In genomic region chr4:169485791-169486742, GRCh38 we compare ENCODE assay signal across 8 cellular contexts.
DNase-seq lines count a peak whose midpoint lies in the region; ATAC-seq and TF ChIP-seq lines count a peak whose summit lies in the region.

No MANE protein-coding gene starts in this region.

- intact Hi-C loops in esophagus muscularis mucosa (cut with DNase I): loop anchor here (5.0 to 10.0 kb wide), 3 partner anchors 214 to 561 kb away; partner anchors contain the start of genes CBR4 and SH3RF1
- intact Hi-C loops in naive thymus-derived CD4-positive, alpha-beta T cell (cut with micrococcal nuclease): loop anchor here (1.0 to 5.0 kb wide), 10 partner anchors 75 to 1304 kb away; partner anchors contain the start of genes CBR4 (in 1 of the 2) and SH3RF1 (in 1 of the 2)

- H3K27ac Mint-ChIP-seq in GM23338: no peak overlapping the region
- H3K27ac Mint-ChIP-seq in naive thymus-derived CD4-positive, alpha-beta T cell: no peak overlapping the region

- H4K20me1 ChIP-seq in GM23338 (replicated peaks; ENCODE audit: insufficient read depth) (no peaks in the 10 kb centered on the region), Loucy (ENCODE audit: insufficient read depth, low read length, poor library complexity, severe bottlenecking) (no peaks in the 10 kb centered on the region)

- TF ChIP-seq CTCF in GM23338 (conservative IDR thresholded peaks at IDR 0.05; ENCODE audit: low read depth in 2 of 2) (peak; percentile 62 to 81), Loucy (conservative IDR thresholded peaks at IDR 0.05; ENCODE audit: low read length) (peak; percentile 74), esophagus muscularis mucosa (IDR thresholded peaks at IDR 0.05) (peak; percentile 47 to 50 (median 48))

- no peaks in the 10 kb centered on the region for H3K4me1 ChIP-seq in GM23338 (ENCODE audit: insufficient read depth)
- no peaks in the 10 kb centered on the region for H3K4me1 ChIP-seq in Loucy (ENCODE audit: insufficient read depth, low read length, poor library complexity, severe bottlenecking)
- H3K4me1 ChIP-seq in esophagus muscularis mucosa: no peaks in the 10 kb centered on the region
- H3K4me1 ChIP-seq in naive thymus-derived CD4-positive, alpha-beta T cell (ENCODE audit: control insufficient read depth in 2 of 2, insufficient read depth in 2 of 2, low read length in 2 of 2): no peaks in the 10 kb centered on the region

- no peaks in the 10 kb centered on the region for H3K79me2 ChIP-seq in GM23338 (replicated peaks; ENCODE audit: insufficient read depth)
- no peaks in the 10 kb centered on the region for H3K79me2 ChIP-seq in Loucy (ENCODE audit: insufficient read depth, low read length)

- no peak overlapping the region for H3K4me3 Mint-ChIP-seq in GM23338
- H3K4me3 Mint-ChIP-seq in naive thymus-derived CD4-positive, alpha-beta T cell: no peak overlapping the region

- CTCF ChIA-PET in naive thymus-derived CD4-positive, alpha-beta T cell (lab: Charles Lee): interaction anchor here (0.7 to 1.7 kb wide), 3 partner anchors 560 to 712 kb away, joined by 3 to 19 read pairs (median 3); no protein-coding TSS in a partner anchor

- H3K9me3 ChIP-seq in Loucy (ENCODE audit: insufficient read depth, low read depth, low read length) (no peaks in the 10 kb centered on the region), esophagus muscularis mucosa (peaks cover 0 to 14% (median under 1%) of the 10 kb centered on the region in 4 donors)
- no peaks in the 10 kb centered on the region for H3K9me3 ChIP-seq in naive thymus-derived CD4-positive, alpha-beta T cell (ENCODE audit: control insufficient read depth in 2 of 3, low read length in 3 of 3)

- POLR2A ChIA-PET in naive thymus-derived CD4-positive, alpha-beta T cell (lab: Charles Lee): no interaction called here

- no peak overlapping the region for H3K27ac ChIP-seq in GM23338 (ENCODE audit: low read depth)
- H3K27ac ChIP-seq in esophagus muscularis mucosa (replicated peaks in 1 of 4): no peak overlapping the region
- H3K27ac ChIP-seq in naive thymus-derived CD4-positive, alpha-beta T cell (ENCODE audit: low read depth, low read length): no peak overlapping the region

- no peak overlapping the region for H3K9ac ChIP-seq in Loucy (ENCODE audit: low read depth, low read length, poor library complexity, severe bottlenecking)

- no peaks in the 10 kb centered on the region for H3K27me3 Mint-ChIP-seq in GM23338 (ENCODE audit: insufficient read depth, low read depth, poor library complexity)
- H3K27me3 Mint-ChIP-seq in naive thymus-derived CD4-positive, alpha-beta T cell: no peaks in the 10 kb centered on the region

- H3K27me3 ChIP-seq in GM23338 (ENCODE audit: insufficient read depth) (no peaks in the 10 kb centered on the region), Loucy (ENCODE audit: insufficient read depth, low read length, poor library complexity, severe bottlenecking) (no peaks in the 10 kb centered on the region), esophagus muscularis mucosa (no peaks in the 10 kb centered on the region)
- no peaks in the 10 kb centered on the region for H3K27me3 ChIP-seq in naive thymus-derived CD4-positive, alpha-beta T cell (ENCODE audit: control insufficient read depth in 2 of 2, insufficient read depth in 2 of 2, low read length in 2 of 2)

- peaks cover 6% of the 10 kb centered on the region; the same call in 2 of the 3 replicates for H3K9me3 Mint-ChIP-seq in GM23338
- H3K9me3 Mint-ChIP-seq in naive thymus-derived CD4-positive, alpha-beta T cell: peaks cover 0 to under 1% (median 0%) of the 10 kb centered on the region in 11 donors

- H3F3A ChIP-seq in GM23338 (replicated peaks; ENCODE audit: low read depth) (no peaks in the 10 kb centered on the region), Loucy (ENCODE audit: low read depth) (no peaks in the 10 kb centered on the region)

- TF ChIP-seq EP300 in esophagus muscularis mucosa (IDR thresholded peaks at IDR 0.05): no peak

- no peak overlapping the region for H2AFZ ChIP-seq in GM23338
- no peak overlapping the region for H2AFZ ChIP-seq in Loucy (ENCODE audit: low read length)

- 33% methylated on average over 7 of the region's 7 CpGs for WGBS in esophagus muscularis mucosa

- DNase-seq in stimulated activated CD4-positive, alpha-beta T cell treated with anti-CD3 and anti-CD28 coated beads, Interleukin-2, amount 100 ng/mL, for 48 hours: peak; percentile 16 to 23
- DNase-seq in stimulated activated CD4-positive, alpha-beta T cell treated with anti-CD3 and anti-CD28 coated beads, Interleukin-4, amount 100 ng/mL, for 4 hours: no peak
- peak; percentile 66 for DNase-seq in GM23338 (ENCODE audit: low spot score)
- DNase-seq in SW480 (ENCODE audit: low spot score): peak; percentile 29
- DNase-seq in esophagus muscularis mucosa (ENCODE audit: extremely low spot score): no peak
- DNase-seq in naive thymus-derived CD4-positive, alpha-beta T cell: peak in 7 of 9 donors; percentile 5 to 46 (median 34)

- no peaks in the 10 kb centered on the region for H3K36me3 ChIP-seq in GM23338 (ENCODE audit: insufficient read depth)
- no peaks in the 10 kb centered on the region for H3K36me3 ChIP-seq in Loucy (ENCODE audit: insufficient read depth, low read length)
- peaks cover 0 to under 1% (median 0%) of the 10 kb centered on the region in 4 donors for H3K36me3 ChIP-seq in esophagus muscularis mucosa
- H3K36me3 ChIP-seq in naive thymus-derived CD4-positive, alpha-beta T cell (ENCODE audit: control insufficient read depth in 2 of 3, insufficient read depth in 3 of 3, low read length in 3 of 3): no peaks in the 10 kb centered on the region

- TF ChIP-seq POLR2A in esophagus muscularis mucosa (IDR thresholded peaks at IDR 0.05; ENCODE audit: low read depth): no peak

- H3K36me3 Mint-ChIP-seq in GM23338 (ENCODE audit: low read depth): peaks cover 19% of the 10 kb centered on the region
- peaks cover 2 to 29% (median 5%) of the 10 kb centered on the region in 5 donors for H3K36me3 Mint-ChIP-seq in naive thymus-derived CD4-positive, alpha-beta T cell

- no peaks in the 10 kb centered on the region for H3K9me2 ChIP-seq in GM23338 (ENCODE audit: insufficient read depth)
- no peaks in the 10 kb centered on the region for H3K9me2 ChIP-seq in Loucy (replicated peaks; ENCODE audit: low read depth, low read length)

- H3K4me3 ChIP-seq in GM23338 (no peak overlapping the region), Loucy (ENCODE audit: low read length, poor library complexity, severe bottlenecking) (no peak overlapping the region), esophagus muscularis mucosa (no peak overlapping the region)
- no peak overlapping the region for H3K4me3 ChIP-seq in naive thymus-derived CD4-positive, alpha-beta T cell (ENCODE audit: low read length)

- ATAC-seq in GM23338: peak; percentile 62
- no peak for ATAC-seq in naive thymus-derived CD4-positive, alpha-beta T cell
- ATAC-seq in HG03521 (IDR thresholded peaks at IDR 0.05; ENCODE audit: unreplicated experiment): no peak

- H3K4me2 ChIP-seq in GM23338 (no peak overlapping the region), Loucy (ENCODE audit: low read depth, low read length, poor library complexity, severe bottlenecking) (no peak overlapping the region)

- H3K4me1 Mint-ChIP-seq in GM23338: no peaks in the 10 kb centered on the region
- H3K4me1 Mint-ChIP-seq in naive thymus-derived CD4-positive, alpha-beta T cell: no peaks in the 10 kb centered on the region

TF ChIP-seq in GM23338, 12 proteins besides CTCF, POLR2A, EP300 and RAD21 (continues in another document):
- TF ChIP-seq NANOG (IDR thresholded peaks at IDR 0.05; ENCODE audit: borderline replicate concordance): no peak
- no peak for TF ChIP-seq STAT1 (IDR thresholded peaks at IDR 0.05; ENCODE audit: unreplicated experiment)
- no peak for TF ChIP-seq EZH2 (IDR thresholded peaks at IDR 0.05; ENCODE audit: low read depth, unreplicated experiment)
- TF ChIP-seq ZNF114 (CRISPR knock-in tag; IDR thresholded peaks at IDR 0.05): no peak
- TF ChIP-seq EZH2phosphoT487 (IDR thresholded peaks at IDR 0.05; ENCODE audit: unreplicated experiment): no peak
- no peak for TF ChIP-seq CREB1 (CRISPR knock-in tag; IDR thresholded peaks at IDR 0.05; ENCODE audit: low read depth)
- no peak for TF ChIP-seq REST (IDR thresholded peaks at IDR 0.05; ENCODE audit: unreplicated experiment)

Comparison
In these comparisons a context has a peak if more than half of its experiments do, and no peak if none do; other contexts are left out.
1. DNase-seq: peak in stimulated activated CD4-positive, alpha-beta T cell treated with anti-CD3 and anti-CD28 coated beads, Interleukin-2, amount 100 ng/mL, for 48 hours (2 of 2), GM23338 (single experiment), SW480 (single experiment) and naive thymus-derived CD4-positive, alpha-beta T cell (7 of 9); none in stimulated activated CD4-positive, alpha-beta T cell treated with anti-CD3 and anti-CD28 coated beads, Interleukin-4, amount 100 ng/mL, for 4 hours (0 of 2) and esophagus muscularis mucosa (single experiment).
2. Peak in every context shown above with its lines, with median percentiles within 50 percentile points of each other: CTCF ChIP-seq.